ENCODE assay signal across 21 cellular contexts in genomic region chr3:172538368-172539264, GRCh38. TPM values are rescaled to one million over a fixed set of nuclear protein-coding genes. Genes with fewer than 3 reads are reported as not detected.
DNase-seq lines count a peak whose midpoint lies in the region; ATAC-seq and TF ChIP-seq lines count a peak whose summit lies in the region.
"Had no signal": no experiment of that assay in that cellular context is flagged by ENCODE, and none has a peak within 500 bp of the region (broad histone marks: within the 10 kb centered on the region; RNA-seq: fewer than 3 reads in every experiment).

No MANE protein-coding gene starts in this region.

- H3K4me3 Mint-ChIP-seq in activated CD4-positive, alpha-beta T cell treated with anti-CD3 and anti-CD28 coated beads, Interleukin-2, amount 10 ng/mL, durations not matched to agents 24 days and 14 days, result peak overlapping the region; percentile 28
- H3K4me3 Mint-ChIP-seq in CD4-positive, alpha-beta memory T cell, result peak overlapping the region in 6 of 8 donors; percentile 4 to 84 (median 35)
- H3K4me3 Mint-ChIP-seq in naive thymus-derived CD8-positive, alpha-beta T cell, result no peak overlapping the region
- H3K4me3 Mint-ChIP-seq: IgD-negative memory B cell had no signal

- DNase-seq in activated CD4-positive, alpha-beta T cell treated with anti-CD3 and anti-CD28 coated beads, Interleukin-2, amount 10 ng/mL, durations not matched to agents 24 days and 14 days, result no peak
- DNase-seq in activated CD4-positive, alpha-beta T cell treated with anti-CD3 and anti-CD28 coated beads, Interleukin-2, amount 50 U/mL, for 48 hours, result no peak
- DNase-seq in CD4-positive, alpha-beta memory T cell, result no peak
- peak; percentile 34 for DNase-seq in choroid plexus epithelial cell (ENCODE audit: low read depth)
- DNase-seq in naive thymus-derived CD8-positive, alpha-beta T cell, result no peak
- no peak for DNase-seq in NCI-H1105 (lab: John Stamatoyannopoulos, UW)
- no peak for DNase-seq in left lobe of liver (ENCODE audit: low spot score)
- DNase-seq in NCI-H187 treated with DMSO at 0.1 percent for 48 hours (lab: John Stamatoyannopoulos, UW), result no peak
- DNase-seq: ACHN; caudate nucleus; COR-L47; erythroblast; heart left ventricle; islet precursor cell; NCI-H1092 treated with DMSO at 0.1 percent for 48 hours; NK-92 treated with Interleukin-12 subunit alpha and Interleukin-12 subunit beta, amount 100 ng/mL, for 24 hours; Right ventricle myocardium superior; stimulated activated CD4-positive, alpha-beta T cell treated with anti-CD3 and anti-CD28 coated beads, Interleukin-15, amount 100 ng/mL, for 24 hours had no signal

- no peak overlapping the region for H3K27ac ChIP-seq in CD4-positive, alpha-beta memory T cell (ENCODE audit: low read depth, low read length)

- peaks cover 36% of the 10 kb centered on the region for H3K4me1 ChIP-seq in CD4-positive, alpha-beta memory T cell (ENCODE audit: insufficient read depth, low read length)

- H3K36me3 ChIP-seq in CD4-positive, alpha-beta memory T cell (ENCODE audit: insufficient read depth, low read length), result no peaks in the 10 kb centered on the region
- H3K36me3 ChIP-seq: heart left ventricle had no signal

- H3K27ac Mint-ChIP-seq in activated CD4-positive, alpha-beta T cell treated with anti-CD3 and anti-CD28 coated beads, Interleukin-2, amount 10 ng/mL, durations not matched to agents 24 days and 14 days, result peak overlapping the region; percentile 93
- H3K27ac Mint-ChIP-seq in CD4-positive, alpha-beta memory T cell, result peak overlapping the region; percentile 62 to 93 (median 87)
- H3K27ac Mint-ChIP-seq in naive thymus-derived CD8-positive, alpha-beta T cell, result peak overlapping the region in 6 of 10 donors; percentile 5 to 84 (median 48)
- H3K27ac Mint-ChIP-seq: IgD-negative memory B cell, progenitor cell of endocrine pancreas had no signal

- TF ChIP-seq CTCF in choroid plexus epithelial cell (conservative IDR thresholded peaks at IDR 0.05; ENCODE audit: low read depth, low read length), result no peak

- ATAC-seq in naive thymus-derived CD8-positive, alpha-beta T cell, result no peak
- ATAC-seq in left lobe of liver, result no peak

- no peaks in the 10 kb centered on the region for H3K36me3 Mint-ChIP-seq in activated CD4-positive, alpha-beta T cell treated with anti-CD3 and anti-CD28 coated beads, Interleukin-2, amount 10 ng/mL, durations not matched to agents 24 days and 14 days (ENCODE audit: low read depth)
- H3K36me3 Mint-ChIP-seq in CD4-positive, alpha-beta memory T cell, result no peaks in the 10 kb centered on the region
- H3K36me3 Mint-ChIP-seq in naive thymus-derived CD8-positive, alpha-beta T cell, result no peaks in the 10 kb centered on the region

- no peak overlapping the region for H3K4me3 ChIP-seq in CD4-positive, alpha-beta memory T cell (ENCODE audit: low read length in 2 of 2)
- no peak overlapping the region for H3K4me3 ChIP-seq in choroid plexus epithelial cell (ENCODE audit: low read depth, low read length)
- H3K4me3 ChIP-seq: heart left ventricle had no signal

- POLR2A ChIA-PET in CD4-positive, alpha-beta memory T cell (lab: Charles Lee; ENCODE audit: partially characterized antibody), result interaction anchor here (0.9 to 7.5 kb wide), 4 partner anchors 8 to 24 kb away, joined by 4 to 44 read pairs (median 6); partner anchors contain the start of gene TNFSF10
- POLR2A ChIA-PET in naive thymus-derived CD8-positive, alpha-beta T cell (lab: Charles Lee), result interaction anchor here (0.6 kb wide), 2 partner anchors 36 to 79 kb away, joined by 3 read pairs; no protein-coding TSS in a partner anchor

- peaks cover 5% of the 10 kb centered on the region for H3K9me3 Mint-ChIP-seq in activated CD4-positive, alpha-beta T cell treated with anti-CD3 and anti-CD28 coated beads, Interleukin-2, amount 10 ng/mL, durations not matched to agents 24 days and 14 days
- H3K9me3 Mint-ChIP-seq in CD4-positive, alpha-beta memory T cell, result no peaks in the 10 kb centered on the region
- peaks cover 0 to 6% (median 0%) of the 10 kb centered on the region in 9 donors for H3K9me3 Mint-ChIP-seq in naive thymus-derived CD8-positive, alpha-beta T cell
- H3K9me3 Mint-ChIP-seq: IgD-negative memory B cell had no signal

- H3K27me3 ChIP-seq in CD4-positive, alpha-beta memory T cell (ENCODE audit: insufficient read depth, low read length), result no peaks in the 10 kb centered on the region
- H3K27me3 ChIP-seq: heart left ventricle had no signal

- CTCF ChIA-PET in CD4-positive, alpha-beta memory T cell (lab: Charles Lee; ENCODE audit: partially characterized antibody), result interaction anchor here (1.2 to 3.1 kb wide), 3 partner anchors 9 to 84 kb away, joined by 3 to 9 read pairs (median 4); no protein-coding TSS in a partner anchor

- no peaks in the 10 kb centered on the region for H3K9me3 ChIP-seq in CD4-positive, alpha-beta memory T cell (ENCODE audit: control insufficient read depth in 1 of 2, low read length in 2 of 2)

- no peaks in the 10 kb centered on the region for H3K27me3 Mint-ChIP-seq in activated CD4-positive, alpha-beta T cell treated with anti-CD3 and anti-CD28 coated beads, Interleukin-2, amount 10 ng/mL, durations not matched to agents 24 days and 14 days
- H3K27me3 Mint-ChIP-seq in CD4-positive, alpha-beta memory T cell, result no peaks in the 10 kb centered on the region
- H3K27me3 Mint-ChIP-seq in naive thymus-derived CD8-positive, alpha-beta T cell, result no peaks in the 10 kb centered on the region
- H3K27me3 Mint-ChIP-seq: IgD-negative memory B cell, progenitor cell of endocrine pancreas had no signal

- peaks cover 53% of the 10 kb centered on the region for H3K4me1 Mint-ChIP-seq in activated CD4-positive, alpha-beta T cell treated with anti-CD3 and anti-CD28 coated beads, Interleukin-2, amount 10 ng/mL, durations not matched to agents 24 days and 14 days
- H3K4me1 Mint-ChIP-seq in CD4-positive, alpha-beta memory T cell, result peaks cover 27 to 48% (median 34%) of the 10 kb centered on the region in 4 donors
- H3K4me1 Mint-ChIP-seq in naive thymus-derived CD8-positive, alpha-beta T cell, result peaks cover 6 to 30% (median 24%) of the 10 kb centered on the region in 4 donors

- intact Hi-C loops in activated CD4-positive, alpha-beta T cell treated with anti-CD3 and anti-CD28 coated beads, Interleukin-2, amount 10 ng/mL, durations not matched to agents 24 days and 14 days (cut with micrococcal nuclease), result no loop called here
- intact Hi-C loops in CD4-positive, alpha-beta memory T cell (cut with micrococcal nuclease), result no loop called here

RNA-seq across cellular contexts. Expression of gene TNFSF10, which starts 15.4 kb away (rescaled TPM):
- total RNA-seq in activated CD4-positive, alpha-beta T cell treated with anti-CD3 and anti-CD28 coated beads, Interleukin-2, amount 10 ng/mL, durations not matched to agents 24 days and 14 days, result 71.5 and 77.5 TPM in 2 replicates
- 10 to 100 TPM; 63.4 to 65.6 TPM for total RNA-seq in CD4-positive, alpha-beta memory T cell
- polyA plus RNA-seq in CD4-positive, alpha-beta memory T cell, result 100 to 1,000 TPM in 1 of 2 donors, 10 to 100 TPM in 1; 89.4 to 107 TPM
- 10 to 100 TPM in 1 of 2 experiments, 1 to 10 TPM in 1; 9.3 to 10.9 TPM for total RNA-seq in naive thymus-derived CD8-positive, alpha-beta T cell
- polyA plus RNA-seq in naive thymus-derived CD8-positive, alpha-beta T cell, result 10 to 100 TPM; 11.8 to 16.1 (median 14.5) TPM
- total RNA-seq in left lobe of liver, result 45.3 TPM
- total RNA-seq: G401 had no signal

Comparison
In these comparisons a context has a peak if more than half of its experiments do, and no peak if none do; other contexts are left out.
1. H3K4me3 Mint-ChIP-seq: peak in activated CD4-positive, alpha-beta T cell treated with anti-CD3 and anti-CD28 coated beads, Interleukin-2, amount 10 ng/mL, durations not matched to agents 24 days and 14 days (single experiment) and CD4-positive, alpha-beta memory T cell (6 of 8); none in naive thymus-derived CD8-positive, alpha-beta T cell (0 of 10).
2. Peak in every context shown above with its lines, with median percentiles within 50 percentile points of each other: H3K27ac Mint-ChIP-seq.